8 cellular contexts compared by ENCODE assay signal in genomic region chr5:112419596-112420110, GRCh38. TPM values are rescaled to one million over a fixed set of nuclear protein-coding genes. Genes with fewer than 3 reads are reported as not detected.
DNase-seq lines count a peak whose midpoint lies in the region; ATAC-seq, FAIRE-seq and TF ChIP-seq lines count a peak whose summit lies in the region.

No MANE protein-coding gene starts in this region.

- peaks cover 17 to 24% of the 10 kb centered on the region in 2 donors for H3K4me1 Mint-ChIP-seq in immature natural killer cell

- H3K27ac ChIP-seq in brain microvascular endothelial cell (no peak overlapping the region), small intestine (ENCODE audit: low read depth in 1 of 2, low read length in 1 of 2) (peak overlapping the region in 1 of 2 donors; percentile 75)

- ATAC-seq in HG02798 (IDR thresholded peaks at IDR 0.05; ENCODE audit: poor library complexity, unreplicated experiment): peak; percentile 39

- peaks cover 8 to 12% (median 12%) of the 10 kb centered on the region in 3 donors for H3K27me3 Mint-ChIP-seq in immature natural killer cell (ENCODE audit: low read depth in 3 of 3)

- peak overlapping the region; percentile 78 to 89 (median 84) for H3K4me3 Mint-ChIP-seq in immature natural killer cell

- peaks cover 18% of the 10 kb centered on the region for H3K27me3 ChIP-seq in brain microvascular endothelial cell (replicated peaks)
- peaks cover 0 to 3% of the 10 kb centered on the region in 2 donors for H3K27me3 ChIP-seq in small intestine (ENCODE audit: control insufficient read depth in 2 of 2, insufficient read depth in 2 of 2, low read length in 2 of 2)

- peak overlapping the region in 1 of 6 donors; percentile 50 for H3K27ac Mint-ChIP-seq in immature natural killer cell

- no peak for DNase-seq in AG09309 (ENCODE audit: low read depth)
- peak; percentile 56 for DNase-seq in GM13976 (ENCODE audit: low spot score)
- peak; percentile 21 for DNase-seq in NCI-H2227 treated with DMSO at 0.1 percent for 48 hours (lab: John Stamatoyannopoulos, UW)
- no peak for DNase-seq in brain microvascular endothelial cell
- DNase-seq in immature natural killer cell: peak in 2 of 3 donors; percentile 28 to 39
- DNase-seq in small intestine: peak; percentile 55
- DNase-seq in NCI-H446 treated with DMSO at 0.1 percent for 48 hours (lab: John Stamatoyannopoulos, UW): no peak

- in situ Hi-C loops in GM13976 (cut with MboI; ENCODE audit: low sequenced_read_pairs, unreplicated experiment) (no loop called here), brain microvascular endothelial cell (cut with HindIII; ENCODE audit: low pct_ligation_motif_present, low sequenced_read_pairs) (no loop called here)

- FAIRE-seq in small intestine (lab: Jason Lieb, UNC): no peak

- H3K4me1 ChIP-seq in small intestine (ENCODE audit: control insufficient read depth in 2 of 2, insufficient read depth in 1 of 2, low read depth in 1 of 2, low read length in 1 of 2): peaks cover 0 to 2% of the 10 kb centered on the region in 2 donors

- H3K36me3 Mint-ChIP-seq in immature natural killer cell: no peaks in the 10 kb centered on the region

- TF ChIP-seq CTCF in AG09309 (IDR thresholded peaks at IDR 0.05; ENCODE audit: control insufficient read depth, insufficient read depth, low read depth, low read length, missing control alignments) (no peak), GM13976 (IDR thresholded peaks at IDR 0.05; ENCODE audit: borderline replicate concordance, control extremely low read depth, extremely low read depth, insufficient read depth, missing control alignments) (no peak), brain microvascular endothelial cell (IDR thresholded peaks at IDR 0.05; ENCODE audit: low read depth, low read length, missing control alignments) (no peak)

- H3K9me3 ChIP-seq in small intestine (ENCODE audit: control insufficient read depth, low read depth): no peaks in the 10 kb centered on the region

- no peaks in the 10 kb centered on the region for H3K9me3 Mint-ChIP-seq in immature natural killer cell

- peak overlapping the region; percentile 35 for H3K4me3 ChIP-seq in AG09309 (ENCODE audit: control insufficient read depth, low read depth, low read length)
- peak overlapping the region; percentile 68 for H3K4me3 ChIP-seq in brain microvascular endothelial cell (ENCODE audit: low read depth, low read length)
- H3K4me3 ChIP-seq in small intestine (ENCODE audit: low read depth in 1 of 2, low read length in 2 of 2): peak overlapping the region; percentile 54 to 72

- WGBS in small intestine, 3 donors: 0 to 1% (median 1%) methylated on average over 46 to 57 of the region's 57 CpGs

- H3K36me3 ChIP-seq in brain microvascular endothelial cell (replicated peaks): no peaks in the 10 kb centered on the region
- H3K36me3 ChIP-seq in small intestine (ENCODE audit: control insufficient read depth in 2 of 2, insufficient read depth in 2 of 2, low read length in 2 of 2): no peaks in the 10 kb centered on the region

RNA-seq across cellular contexts. Expression of gene EPB41L4A, which starts 0.6 kb away (rescaled TPM):
- 10 to 100 TPM in 1 of 3 donors, 1 to 10 TPM in 2; 2.4 to 11.7 (median 6.0) TPM for polyA plus RNA-seq in immature natural killer cell
- polyA plus RNA-seq in small intestine: 1 to 10 TPM in 2 of 3 donors, under 1 TPM in 1; 0.67 to 3.9 (median 1.9) TPM

Comparison
In these comparisons a context has a peak if more than half of its experiments do, and no peak if none do; other contexts are left out.
1. DNase-seq: peak in GM13976 (single experiment), NCI-H2227 treated with DMSO at 0.1 percent for 48 hours (single experiment), immature natural killer cell (2 of 3) and small intestine (single experiment); none in AG09309 (single experiment), brain microvascular endothelial cell (single experiment) and NCI-H446 treated with DMSO at 0.1 percent for 48 hours (single experiment).
2. Peak in every context shown above with its lines, with median percentiles within 50 percentile points of each other: H3K4me3 ChIP-seq.